Comparison of ENCODE assay signal across 24 cellular contexts in the genomic region with DNA sequence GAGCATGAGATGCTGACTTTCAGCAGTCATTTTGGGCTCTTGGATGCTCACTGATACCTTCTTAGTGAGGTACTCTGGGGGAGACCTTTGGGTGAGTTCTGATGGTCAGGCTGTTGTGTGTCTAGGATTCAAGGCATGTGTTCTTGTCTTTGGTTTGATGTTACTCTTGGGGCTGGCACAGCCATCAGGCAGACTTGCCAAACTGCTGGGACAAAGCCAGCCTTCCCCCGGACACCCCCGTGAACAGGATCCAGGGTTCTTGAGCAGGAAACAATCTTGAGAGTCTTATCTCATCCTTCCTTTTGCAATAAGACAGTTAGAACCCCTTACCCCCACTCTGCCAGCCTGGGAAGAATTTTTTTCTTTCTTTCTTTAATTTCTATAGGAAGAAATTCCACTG. TPM values are rescaled to one million over a fixed set of nuclear protein-coding genes. Genes with fewer than 3 reads are reported as not detected.
DNase-seq lines count a peak whose midpoint lies in the region; TF ChIP-seq lines count a peak whose summit lies in the region.
"Had no signal": no experiment of that assay in that cellular context is flagged by ENCODE, and none has a peak within 500 bp of the region (broad histone marks: within the 10 kb centered on the region; RNA-seq: fewer than 3 reads in every experiment).

No MANE protein-coding gene starts in this region.

- no TSS peak for BruUV-seq in A673 (replicated peaks; lab: Mats Ljungman, UMichigan)
- no TSS peak for BruUV-seq in Caco-2 (replicated peaks; lab: Mats Ljungman, UMichigan)

- H3K36me3 Mint-ChIP-seq in nephron (ENCODE audit: low read depth) (peaks cover 34% of the 10 kb centered on the region), Caco-2 (ENCODE audit: insufficient read depth, unreplicated experiment) (peaks cover 10% of the 10 kb centered on the region)

- CTCF ChIA-PET in A673 (lab: Charles Lee) (no interaction called here), Caco-2 (lab: Charles Lee) (no interaction called here)

- H3K4me1 Mint-ChIP-seq in nephron: peaks cover 18% of the 10 kb centered on the region
- no peaks in the 10 kb centered on the region for H3K4me1 Mint-ChIP-seq in Caco-2 (ENCODE audit: low read depth, unreplicated experiment)
- H3K4me1 Mint-ChIP-seq: activated naive CD4-positive, alpha-beta T cell treated with anti-CD3 and anti-CD28 coated beads, Interleukin-2, amount 50 U/mL, for 24 hours; WTC11 had no signal

- intact Hi-C loops in A673 (cut with micrococcal nuclease; ENCODE audit: unreplicated experiment) (no loop called here), dorsolateral prefrontal cortex (cut with DNase I) (no loop called here), Caco-2 (cut with micrococcal nuclease; ENCODE audit: unreplicated experiment) (no loop called here)

- POLR2A ChIA-PET in A673 (lab: Charles Lee; ENCODE audit: low non-redundant PET) (no interaction called here), Caco-2 (lab: Charles Lee) (no interaction called here)

- no peak overlapping the region for H3K4me3 ChIP-seq in A673 (ENCODE audit: low read depth, low read length, poor library complexity, severe bottlenecking)
- 0 out of 2 replicates have a peak overlapping the region, but pooled peaks have one; percentile 27 for H3K4me3 ChIP-seq in GM23248
- no peak overlapping the region for H3K4me3 ChIP-seq in dorsolateral prefrontal cortex
- H3K4me3 ChIP-seq in Caco-2 (ENCODE audit: low read depth, low read length): no peak overlapping the region
- H3K4me3 ChIP-seq: lung, skin epidermis, transverse colon had no signal

- H3K4me2 ChIP-seq in GM23248 (ENCODE audit: unreplicated experiment): peak overlapping the region; percentile 60

- H3K9me3 Mint-ChIP-seq in nephron (no peaks in the 10 kb centered on the region), Caco-2 (ENCODE audit: unreplicated experiment) (no peaks in the 10 kb centered on the region)
- H3K9me3 Mint-ChIP-seq: activated naive CD4-positive, alpha-beta T cell treated with anti-CD3 and anti-CD28 coated beads, Interleukin-2, amount 50 U/mL, for 24 hours; activated T-helper 1 cell treated with anti-CD3 and anti-CD28 coated beads, Interleukin-12 subunit alpha, Interleukin-12 subunit beta, Interleukin-2, Interleukin-4 antibody, amounts not matched to agents 30 ng/mL and 10 ng/mL and 1 ng/mL, durations not matched to agents 14 hours and 24 hours and 36 hours; WTC11 had no signal

- H3F3A ChIP-seq in GM23248 (ENCODE audit: insufficient read depth): peaks cover 24% of the 10 kb centered on the region

- no peak overlapping the region for H3K9ac ChIP-seq in GM23248

- in situ Hi-C loops in GM23248 (cut with MboI): no loop called here

- WGBS in GM23248 (ENCODE audit: low coverage in 1 of 2, low lambda C conversion rate in 2 of 2, missing lambda C conversion rate in 2 of 2), 2 experiments: 0 to 15% methylated on average over 2 of the region's 2 CpGs

- H3K27ac Mint-ChIP-seq in nephron (peak overlapping the region; percentile 71 to 77 (median 74)), Caco-2 (ENCODE audit: unreplicated experiment) (no peak overlapping the region)
- H3K27ac Mint-ChIP-seq: activated naive CD4-positive, alpha-beta T cell treated with anti-CD3 and anti-CD28 coated beads, Interleukin-2, amount 50 U/mL, for 24 hours; activated T-helper 1 cell treated with anti-CD3 and anti-CD28 coated beads, Interleukin-12 subunit alpha, Interleukin-12 subunit beta, Interleukin-2, Interleukin-4 antibody, amounts not matched to agents 30 ng/mL and 10 ng/mL and 1 ng/mL, durations not matched to agents 14 hours and 24 hours and 36 hours; WTC11 had no signal

- no peaks in the 10 kb centered on the region for H3K4me1 ChIP-seq in A673 (ENCODE audit: insufficient read depth, low read length, poor library complexity, severe bottlenecking)
- H3K4me1 ChIP-seq in GM23248 (ENCODE audit: insufficient read depth): peaks cover 26% of the 10 kb centered on the region
- no peaks in the 10 kb centered on the region for H3K4me1 ChIP-seq in Caco-2

- H3K9me3 ChIP-seq in A673 (ENCODE audit: low read depth, low read length, poor library complexity, severe bottlenecking): no peaks in the 10 kb centered on the region
- no peaks in the 10 kb centered on the region for H3K9me3 ChIP-seq in GM23248 (ENCODE audit: low read depth)
- H3K9me3 ChIP-seq in Caco-2: no peaks in the 10 kb centered on the region
- H3K9me3 ChIP-seq: neutrophil, transverse colon had no signal

- H2AFZ ChIP-seq in GM23248: no peak overlapping the region

- H3K27ac ChIP-seq in A673 (ENCODE audit: low read depth, low read length, poor library complexity, severe bottlenecking) (no peak overlapping the region), GM23248 (0 out of 2 replicates have a peak overlapping the region, but pooled peaks have one; percentile 34), dorsolateral prefrontal cortex (peak overlapping the region in 3 of 59 donors; percentile 23 to 76 (median 33))
- H3K27ac ChIP-seq: C4-2B, neutrophil, skin epidermis, transverse colon had no signal

- H3K4me3 Mint-ChIP-seq in nephron: peak overlapping the region in 1 of 3 experiments; percentile 24
- no peak overlapping the region for H3K4me3 Mint-ChIP-seq in Caco-2 (ENCODE audit: unreplicated experiment)
- H3K4me3 Mint-ChIP-seq: activated naive CD4-positive, alpha-beta T cell treated with anti-CD3 and anti-CD28 coated beads, Interleukin-2, amount 50 U/mL, for 24 hours; activated T-helper 1 cell treated with anti-CD3 and anti-CD28 coated beads, Interleukin-12 subunit alpha, Interleukin-12 subunit beta, Interleukin-2, Interleukin-4 antibody, amounts not matched to agents 30 ng/mL and 10 ng/mL and 1 ng/mL, durations not matched to agents 14 hours and 24 hours and 36 hours; WTC11 had no signal

- H4K20me1 ChIP-seq in GM23248 (ENCODE audit: insufficient read depth): no peaks in the 10 kb centered on the region

- H3K79me2 ChIP-seq in GM23248 (ENCODE audit: insufficient read depth): peaks cover 42% of the 10 kb centered on the region

- no peaks in the 10 kb centered on the region for H3K9me2 ChIP-seq in GM23248 (ENCODE audit: insufficient read depth)

- H3K27me3 Mint-ChIP-seq in nephron (ENCODE audit: low read depth) (no peaks in the 10 kb centered on the region), Caco-2 (ENCODE audit: insufficient read depth, unreplicated experiment) (no peaks in the 10 kb centered on the region)
- H3K27me3 Mint-ChIP-seq: activated naive CD4-positive, alpha-beta T cell treated with anti-CD3 and anti-CD28 coated beads, Interleukin-2, amount 50 U/mL, for 24 hours had no signal

- H3K27me3 ChIP-seq in A673 (replicated peaks; ENCODE audit: insufficient read depth, low read depth, low read length, poor library complexity) (no peaks in the 10 kb centered on the region), GM23248 (replicated peaks; ENCODE audit: insufficient read depth) (no peaks in the 10 kb centered on the region), dorsolateral prefrontal cortex (no peaks in the 10 kb centered on the region), Caco-2 (replicated peaks; ENCODE audit: control insufficient read depth, insufficient read depth, low read length) (no peaks in the 10 kb centered on the region)
- H3K27me3 ChIP-seq: neutrophil, transverse colon had no signal

- DNase-seq in A673 (ENCODE audit: low spot score) (peak; percentile 5), GM23248 (peak; percentile 12), dorsolateral prefrontal cortex (peak in 9 of 10 donors; percentile 14 to 71 (median 60)), Caco-2 (no peak), A172 (ENCODE audit: low spot score) (no peak), kidney glomerular epithelial cell (lab: John Stamatoyannopoulos, UW) (no peak), globus pallidus (ENCODE audit: low spot score) (no peak)
- DNase-seq: central memory CD4-positive, alpha-beta T cell; effector CD8-positive, alpha-beta T cell; kidney; NCI-H1417 treated with DMSO at 0.1 percent for 48 hours; NCI-H2081 treated with DMSO at 0.1 percent for 48 hours; NCI-H446; stimulated activated CD4-positive, alpha-beta T cell treated with anti-CD3 and anti-CD28 coated beads, Interleukin-1b, Interleukin-23, amount 100 ng/mL, for 48 hours; T-helper 9 cell; transverse colon had no signal

- H3K36me3 ChIP-seq in A673 (ENCODE audit: insufficient read depth, low read length, poor library complexity, severe bottlenecking): no peaks in the 10 kb centered on the region
- H3K36me3 ChIP-seq in GM23248 (ENCODE audit: low read depth): peaks cover under 1% of the 10 kb centered on the region; the same call in 1 of the 2 replicates
- peaks cover 1% of the 10 kb centered on the region; the same call in 1 of the 2 replicates for H3K36me3 ChIP-seq in Caco-2 (ENCODE audit: control insufficient read depth, insufficient read depth, low read length)
- H3K36me3 ChIP-seq: transverse colon had no signal

- TF ChIP-seq CTCF in A673 (conservative IDR thresholded peaks at IDR 0.05; ENCODE audit: low read depth, low read length): no peak
- TF ChIP-seq CTCF in dorsolateral prefrontal cortex (IDR thresholded peaks at IDR 0.05 in 54 of 56, conservative IDR thresholded peaks at IDR 0.05 in 2 of 56; ENCODE audit: low read depth in 1 of 56, partially characterized antibody in 56 of 56): no peak
- no peak for TF ChIP-seq CTCF in nephron (IDR thresholded peaks at IDR 0.05; ENCODE audit: unreplicated experiment in 3 of 3)
- TF ChIP-seq CTCF in Caco-2 (IDR thresholded peaks at IDR 0.05; ENCODE audit: insufficient read depth in 1 of 2, low read depth in 1 of 2, low read length in 1 of 2, severe bottlenecking in 1 of 2, unreplicated experiment in 1 of 2): no peak

RNA-seq across cellular contexts. Expression of gene SUFU, which starts 42.2 kb away (rescaled TPM):
- total RNA-seq in A673 (2021): 20.5 and 23.3 TPM in 2 replicates
- 3.1 and 3.7 TPM in 2 replicates for total RNA-seq in GM23248 (2014; rRNA removed; shearing (Covaris generic))
- polyA plus RNA-seq in GM23248 (2016; fragmentation: Nextera tagmentation; extraction: Ambion mirVana): 5.0 and 5.5 TPM in 2 replicates
- total RNA-seq in dorsolateral prefrontal cortex: 10 to 100 TPM in 119 of 120 experiments, 1 to 10 TPM in 1; 9.6 to 23.5 (median 14.8) TPM
- total RNA-seq in Caco-2 (2022): 10.6 and 11.4 TPM in 2 replicates
- 3.7 and 4.9 TPM in 2 replicates for total RNA-seq in A172 (2014; rRNA removed; shearing (Covaris generic))

RNA-seq across cellular contexts. Expression of gene ACTR1A, which starts 43.5 kb away (rescaled TPM):
- total RNA-seq in A673 (2021) (128 and 130 TPM in 2 replicates), dorsolateral prefrontal cortex (100 to 1,000 TPM; 106 to 185 (median 154) TPM), Caco-2 (2022) (65.9 and 69.7 TPM in 2 replicates)
- total RNA-seq in GM23248 (2014; rRNA removed; shearing (Covaris generic)): 109 and 134 TPM in 2 replicates
- 127 and 134 TPM in 2 replicates for polyA plus RNA-seq in GM23248 (2016; fragmentation: Nextera tagmentation; extraction: Ambion mirVana)
- 163 and 193 TPM in 2 replicates for total RNA-seq in A172 (2014; rRNA removed; shearing (Covaris generic))

Comparison
In these comparisons a context has a peak if more than half of its experiments do, and no peak if none do; other contexts are left out.
1. DNase-seq: peak in A673 (single experiment), GM23248 (single experiment) and dorsolateral prefrontal cortex (9 of 10); none in Caco-2 (0 of 2), A172 (single experiment), kidney glomerular epithelial cell (single experiment) and globus pallidus (single experiment).